Comparison of ENCODE assay signal across 1 cellular context in genomic region chr12:20731274-20731673, GRCh38.
TF ChIP-seq lines count a peak whose summit lies in the region.

No MANE protein-coding gene starts in this region.

TF ChIP-seq in liver, 16 proteins besides CTCF, POLR2A, EP300 and RAD21 (continued from another document):
- TF ChIP-seq ZBTB33 (IDR thresholded peaks at IDR 0.05) (no peak), RXRA (IDR thresholded peaks at IDR 0.05) (no peak), FOXA1 (IDR thresholded peaks at IDR 0.05) (no peak), HNF4A (conservative IDR thresholded peaks at IDR 0.05) (no peak), TAF1 (conservative IDR thresholded peaks at IDR 0.05) (no peak), SP1 (IDR thresholded peaks at IDR 0.05) (no peak), JUND (IDR thresholded peaks at IDR 0.05) (no peak), NR2F2 (IDR thresholded peaks at IDR 0.05) (no peak), EGR1 (IDR thresholded peaks at IDR 0.05; ENCODE audit: low read depth in 2 of 2) (no peak), GABPA (IDR thresholded peaks at IDR 0.05 in 1 of 2, conservative IDR thresholded peaks at IDR 0.05 in 1 of 2) (no peak), YY1 (IDR thresholded peaks at IDR 0.05) (no peak), HNF4G (IDR thresholded peaks at IDR 0.05) (no peak)
- TF ChIP-seq, protein P1, sequence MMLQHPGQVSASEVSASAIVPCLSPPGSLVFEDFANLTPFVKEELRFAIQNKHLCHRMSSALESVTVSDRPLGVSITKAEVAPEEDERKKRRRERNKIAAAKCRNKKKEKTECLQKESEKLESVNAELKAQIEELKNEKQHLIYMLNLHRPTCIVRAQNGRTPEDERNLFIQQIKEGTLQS (IDR thresholded peaks at IDR 0.05), result no peak
- TF ChIP-seq, protein P2, sequence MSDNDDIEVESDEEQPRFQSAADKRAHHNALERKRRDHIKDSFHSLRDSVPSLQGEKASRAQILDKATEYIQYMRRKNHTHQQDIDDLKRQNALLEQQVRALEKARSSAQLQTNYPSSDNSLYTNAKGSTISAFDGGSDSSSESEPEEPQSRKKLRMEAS (IDR thresholded peaks at IDR 0.05), result no peak
- TF ChIP-seq, protein P3, sequence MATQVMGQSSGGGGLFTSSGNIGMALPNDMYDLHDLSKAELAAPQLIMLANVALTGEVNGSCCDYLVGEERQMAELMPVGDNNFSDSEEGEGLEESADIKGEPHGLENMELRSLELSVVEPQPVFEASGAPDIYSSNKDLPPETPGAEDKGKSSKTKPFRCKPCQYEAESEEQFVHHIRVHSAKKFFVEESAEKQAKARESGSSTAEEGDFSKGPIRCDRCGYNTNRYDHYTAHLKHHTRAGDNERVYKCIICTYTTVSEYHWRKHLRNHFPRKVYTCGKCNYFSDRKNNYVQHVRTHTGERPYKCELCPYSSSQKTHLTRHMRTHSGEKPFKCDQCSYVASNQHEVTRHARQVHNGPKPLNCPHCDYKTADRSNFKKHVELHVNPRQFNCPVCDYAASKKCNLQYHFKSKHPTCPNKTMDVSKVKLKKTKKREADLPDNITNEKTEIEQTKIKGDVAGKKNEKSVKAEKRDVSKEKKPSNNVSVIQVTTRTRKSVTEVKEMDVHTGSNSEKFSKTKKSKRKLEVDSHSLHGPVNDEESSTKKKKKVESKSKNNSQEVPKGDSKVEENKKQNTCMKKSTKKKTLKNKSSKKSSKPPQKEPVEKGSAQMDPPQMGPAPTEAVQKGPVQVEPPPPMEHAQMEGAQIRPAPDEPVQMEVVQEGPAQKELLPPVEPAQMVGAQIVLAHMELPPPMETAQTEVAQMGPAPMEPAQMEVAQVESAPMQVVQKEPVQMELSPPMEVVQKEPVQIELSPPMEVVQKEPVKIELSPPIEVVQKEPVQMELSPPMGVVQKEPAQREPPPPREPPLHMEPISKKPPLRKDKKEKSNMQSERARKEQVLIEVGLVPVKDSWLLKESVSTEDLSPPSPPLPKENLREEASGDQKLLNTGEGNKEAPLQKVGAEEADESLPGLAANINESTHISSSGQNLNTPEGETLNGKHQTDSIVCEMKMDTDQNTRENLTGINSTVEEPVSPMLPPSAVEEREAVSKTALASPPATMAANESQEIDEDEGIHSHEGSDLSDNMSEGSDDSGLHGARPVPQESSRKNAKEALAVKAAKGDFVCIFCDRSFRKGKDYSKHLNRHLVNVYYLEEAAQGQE (IDR thresholded peaks at IDR 0.05), result no peak
